In the genomic region with DNA sequence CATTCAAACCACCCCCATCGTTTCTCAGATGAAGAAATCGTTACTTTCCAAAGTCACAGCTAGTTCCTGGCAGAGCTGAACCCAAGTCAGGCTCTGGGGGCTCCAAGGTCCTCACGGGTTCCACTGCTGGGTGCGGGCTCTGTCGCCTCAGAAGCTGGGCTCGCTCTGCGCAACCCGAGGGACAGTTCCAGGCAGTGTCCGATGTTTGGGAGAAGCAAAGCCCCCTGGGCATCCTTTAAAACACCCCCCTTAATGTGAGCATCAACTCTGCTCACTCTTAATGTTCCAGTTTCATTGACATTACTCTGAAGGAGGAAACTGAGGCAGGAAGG, we compare ENCODE assay signal across 9 cellular contexts. TPM values are rescaled to one million over a fixed set of nuclear protein-coding genes. Genes with fewer than 3 reads are reported as not detected.
DNase-seq lines count a peak whose midpoint lies in the region; ATAC-seq, FAIRE-seq and TF ChIP-seq lines count a peak whose summit lies in the region.
"Had no signal": no experiment of that assay in that cellular context is flagged by ENCODE, and none has a peak within 500 bp of the region (broad histone marks: within the 10 kb centered on the region; RNA-seq: fewer than 3 reads in every experiment).

No MANE protein-coding gene starts in this region.

- WGBS in esophagus squamous epithelium, 2 donors = 48 to 72% methylated on average over 2 to 8 of the region's 9 CpGs
- 52 to 56% methylated on average over 9 of the region's 9 CpGs for WGBS in aorta, 2 donors

- intact Hi-C loops in esophagus squamous epithelium (cut with DNase I) = no loop called here
- intact Hi-C loops in aorta (cut with DNase I) = no loop called here

- TF ChIP-seq CTCF in esophagus squamous epithelium (IDR thresholded peaks at IDR 0.05) (no peak), nephron (IDR thresholded peaks at IDR 0.05; ENCODE audit: unreplicated experiment in 3 of 3) (no peak)

- no peak for TF ChIP-seq POLR2A in esophagus squamous epithelium (IDR thresholded peaks at IDR 0.05)

- no peak overlapping the region for H3K27ac Mint-ChIP-seq in stimulated activated naive CD8-positive, alpha-beta T cell treated with anti-CD3 and anti-CD28 coated beads, Interleukin-15, Interleukin-2, amounts not matched to agents 100 ng/mL and 50 ng/mL, for 24 hours
- no peak overlapping the region for H3K27ac Mint-ChIP-seq in nephron

- H3K4me3 Mint-ChIP-seq in stimulated activated naive CD8-positive, alpha-beta T cell treated with anti-CD3 and anti-CD28 coated beads, Interleukin-15, Interleukin-2, amounts not matched to agents 100 ng/mL and 50 ng/mL, for 24 hours = peak overlapping the region; percentile 73
- H3K4me3 Mint-ChIP-seq in nephron = peak overlapping the region; percentile 83 to 88 (median 86)

- H3K27ac ChIP-seq in esophagus squamous epithelium = peak overlapping the region; percentile 60 to 85 (median 77)
- H3K27ac ChIP-seq in aorta (ENCODE audit: low read depth in 1 of 2, low read length in 2 of 2) = no peak overlapping the region

- H3K4me3 ChIP-seq in esophagus squamous epithelium (peak overlapping the region; percentile 39 to 67 (median 55)), aorta (ENCODE audit: low read length in 2 of 2) (peak overlapping the region in 1 of 2 donors; percentile 57)

- no peak for DNase-seq in stimulated activated naive CD8-positive, alpha-beta T cell treated with anti-CD3 and anti-CD28 coated beads, Interleukin-15, Interleukin-2, amounts not matched to agents 100 U/mL and 50 U/mL, for 24 hours
- DNase-seq in esophagus squamous epithelium (lab: John Stamatoyannopoulos, UW) = no peak
- peak in 1 of 2 donors; percentile 62 for DNase-seq in aorta
- no peak for DNase-seq in GM19239 (ENCODE audit: insufficient read length, low spot score)
- DNase-seq: Caco-2 had no signal

- H3K36me3 Mint-ChIP-seq in stimulated activated naive CD8-positive, alpha-beta T cell treated with anti-CD3 and anti-CD28 coated beads, Interleukin-15, Interleukin-2, amounts not matched to agents 100 ng/mL and 50 ng/mL, for 24 hours (ENCODE audit: low read depth) = no peaks in the 10 kb centered on the region
- no peaks in the 10 kb centered on the region for H3K36me3 Mint-ChIP-seq in nephron (ENCODE audit: low read depth)

- H3K36me3 ChIP-seq in esophagus squamous epithelium (no peaks in the 10 kb centered on the region), aorta (ENCODE audit: control insufficient read depth in 1 of 2, insufficient read depth in 2 of 2, low read length in 1 of 2) (no peaks in the 10 kb centered on the region)

- ATAC-seq in stimulated activated naive CD8-positive, alpha-beta T cell treated with anti-CD3 and anti-CD28 coated beads, Interleukin-15, Interleukin-2, amounts not matched to agents 100 U/mL and 50 U/mL, for 24 hours = no peak
- ATAC-seq in aorta (ENCODE audit: low FRiP score) (peak; percentile 41), HG03571 (IDR thresholded peaks at IDR 0.05; ENCODE audit: unreplicated experiment) (no peak), HG02981 (IDR thresholded peaks at IDR 0.05; ENCODE audit: unreplicated experiment) (no peak)

- H3K9me3 Mint-ChIP-seq in stimulated activated naive CD8-positive, alpha-beta T cell treated with anti-CD3 and anti-CD28 coated beads, Interleukin-15, Interleukin-2, amounts not matched to agents 100 ng/mL and 50 ng/mL, for 24 hours = no peaks in the 10 kb centered on the region
- no peaks in the 10 kb centered on the region for H3K9me3 Mint-ChIP-seq in nephron

- H3K4me1 ChIP-seq in esophagus squamous epithelium (peaks cover 3 to 16% (median 4%) of the 10 kb centered on the region in 3 donors), aorta (ENCODE audit: control insufficient read depth in 1 of 2, insufficient read depth in 2 of 2, low read length in 2 of 2) (no peaks in the 10 kb centered on the region)

- no peaks in the 10 kb centered on the region for H3K27me3 ChIP-seq in esophagus squamous epithelium
- no peaks in the 10 kb centered on the region for H3K27me3 ChIP-seq in aorta (ENCODE audit: control insufficient read depth in 1 of 2, insufficient read depth in 2 of 2, low read length in 1 of 2)

- FAIRE-seq in GM19239 (lab: Jason Lieb, UNC) = no peak

- peaks cover 27% of the 10 kb centered on the region for H3K27me3 Mint-ChIP-seq in stimulated activated naive CD8-positive, alpha-beta T cell treated with anti-CD3 and anti-CD28 coated beads, Interleukin-15, Interleukin-2, amounts not matched to agents 100 ng/mL and 50 ng/mL, for 24 hours
- peaks cover 27% of the 10 kb centered on the region for H3K27me3 Mint-ChIP-seq in nephron (ENCODE audit: low read depth)

- H3K9me3 ChIP-seq in esophagus squamous epithelium (no peaks in the 10 kb centered on the region), aorta (ENCODE audit: control insufficient read depth, low read length) (no peaks in the 10 kb centered on the region)
- H3K9me3 ChIP-seq: Caco-2 had no signal

- H3K4me1 Mint-ChIP-seq in stimulated activated naive CD8-positive, alpha-beta T cell treated with anti-CD3 and anti-CD28 coated beads, Interleukin-15, Interleukin-2, amounts not matched to agents 100 ng/mL and 50 ng/mL, for 24 hours (ENCODE audit: low read depth) = peaks cover 14% of the 10 kb centered on the region
- peaks cover 5% of the 10 kb centered on the region for H3K4me1 Mint-ChIP-seq in nephron

RNA-seq across cellular contexts. Expression of a gene that starts 0.8 kb away (rescaled TPM):
- 10 to 100 TPM in 2 of 4 donors, 1 to 10 TPM in 2; 3.2 to 69.4 (median 14.6) TPM for total RNA-seq in esophagus squamous epithelium
- total RNA-seq in aorta = 10 to 100 TPM; 64.5 to 65.5 TPM
- polyA plus RNA-seq in aorta = 1 to 10 TPM; 6.9 to 7.6 TPM

Comparison
In these comparisons a context has a peak if more than half of its experiments do, and no peak if none do; other contexts are left out.
1. H3K27ac ChIP-seq: peak in esophagus squamous epithelium (4 of 4); none in aorta (0 of 2).